ENCODE assay signal across 18 cellular contexts in the genomic region with DNA sequence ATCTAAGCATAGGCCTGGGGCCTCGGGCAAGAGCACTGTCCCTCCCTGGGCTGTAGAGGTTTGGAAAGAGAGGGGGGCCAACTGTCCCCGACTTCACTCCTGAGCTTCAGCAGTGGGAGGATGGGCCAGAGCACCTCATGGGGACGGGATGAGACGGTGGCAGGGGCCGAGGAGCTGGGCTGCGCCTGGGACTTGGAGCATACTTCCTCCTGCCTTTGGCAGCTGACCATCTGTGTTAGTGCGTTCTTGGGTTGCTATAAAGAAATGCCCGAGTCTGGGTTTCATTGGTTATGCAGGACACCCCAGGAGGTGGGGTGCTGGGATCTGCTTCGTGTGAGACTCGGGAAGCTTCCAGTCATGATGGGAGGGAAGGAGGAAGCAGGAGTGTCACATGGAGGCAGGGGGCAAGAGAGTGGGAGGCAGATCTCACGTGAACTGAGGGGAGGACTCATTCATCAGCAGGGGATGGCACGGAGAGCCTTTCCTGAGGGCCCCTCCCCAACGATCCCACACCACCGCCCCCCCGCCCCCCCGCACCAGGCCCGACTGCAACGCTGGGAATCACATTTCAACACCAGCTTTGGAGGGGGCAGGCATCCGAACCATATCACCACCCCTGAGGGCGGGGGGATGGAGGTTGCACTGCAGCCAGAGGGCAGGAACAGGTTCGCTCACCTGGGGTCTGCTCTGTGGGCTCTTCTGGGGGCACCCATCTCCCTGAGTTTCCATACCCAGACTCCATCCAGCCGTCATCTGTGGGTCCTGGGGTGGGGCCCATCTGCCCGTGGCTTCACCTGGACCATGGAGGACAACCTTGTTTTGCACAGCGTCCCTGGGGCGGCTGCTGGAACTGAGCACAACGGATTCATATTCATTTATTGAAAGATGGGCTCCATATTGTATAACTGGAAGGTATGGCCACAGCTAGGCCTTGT. TPM values are rescaled to one million over a fixed set of nuclear protein-coding genes. Genes with fewer than 3 reads are reported as not detected.
DNase-seq lines count a peak whose midpoint lies in the region; ATAC-seq and TF ChIP-seq lines count a peak whose summit lies in the region.
"Had no signal": no experiment of that assay in that cellular context is flagged by ENCODE, and none has a peak within 500 bp of the region (broad histone marks: within the 10 kb centered on the region; RNA-seq: fewer than 3 reads in every experiment).

No MANE protein-coding gene starts in this region.

- no peaks in the 10 kb centered on the region for H3K79me1 ChIP-seq in H9 (ENCODE audit: insufficient read depth, low read depth, low read length, poor library complexity, severe bottlenecking)

- peaks cover 37 to 47% of the 10 kb centered on the region in 2 experiments for H3K4me1 Mint-ChIP-seq in H9

- H2BK12ac ChIP-seq in H9 (ENCODE audit: insufficient read length, low read depth, low read length), result no peak overlapping the region

- no peak for ATAC-seq in sciatic nerve
- no peak for ATAC-seq in GM21528 (IDR thresholded peaks at IDR 0.05; ENCODE audit: low FRiP score, unreplicated experiment)
- ATAC-seq in GM18909 (IDR thresholded peaks at IDR 0.05; ENCODE audit: poor library complexity, unreplicated experiment), result no peak
- ATAC-seq in GM19467 (IDR thresholded peaks at IDR 0.05; ENCODE audit: unreplicated experiment), result no peak
- ATAC-seq: GM12878, Panc1 had no signal

- H3K27ac Mint-ChIP-seq in H9, result peak overlapping the region in 2 of 3 experiments; percentile 82 to 90; a peak in 3 of 7 replicates

- H4K91ac ChIP-seq in H9 (ENCODE audit: insufficient read length, low read depth, low read length), result no peak overlapping the region

- no peak overlapping the region for H3K14ac ChIP-seq in H9 (ENCODE audit: insufficient read depth, low read length)

- no peak overlapping the region for H3K4me2 ChIP-seq in H9 (ENCODE audit: insufficient read depth, insufficient read length, low read length)

- H3K79me2 ChIP-seq in H9 (ENCODE audit: insufficient read depth, low read length), result no peaks in the 10 kb centered on the region

- no peak overlapping the region for H3T11ph ChIP-seq in H9 (ENCODE audit: low read length)

- no peak overlapping the region for H4K5ac ChIP-seq in H9 (ENCODE audit: insufficient read length, low read depth, low read length)

- H3K23ac ChIP-seq in H9 (ENCODE audit: insufficient read length, low read depth, low read length), result no peak overlapping the region

- no peaks in the 10 kb centered on the region; a peak in 1 of 5 replicates for H3K9me3 Mint-ChIP-seq in H9

- no peaks in the 10 kb centered on the region for H3K9me3 ChIP-seq in H9 (ENCODE audit: control insufficient read depth, low read depth, low read length)

- H3K23me2 ChIP-seq in H9 (ENCODE audit: insufficient read length, low read depth, low read length, poor library complexity, severe bottlenecking), result peaks cover 1% of the 10 kb centered on the region

- H2BK15ac ChIP-seq in H9 (ENCODE audit: low read depth, low read length), result no peak overlapping the region

- H3K27ac ChIP-seq in H9 (ENCODE audit: insufficient read length, low read depth, low read length), result no peak overlapping the region
- H3K27ac ChIP-seq: GM23248, VCaP had no signal

- no peaks in the 10 kb centered on the region; the same call in 1 of the 2 replicates for H3K4me1 ChIP-seq in H9 (ENCODE audit: insufficient read depth, low read length)

- H3K4me3 Mint-ChIP-seq in H9, result no peak overlapping the region; a peak in 1 of 5 replicates

- no peak overlapping the region for H2AK5ac ChIP-seq in H9 (ENCODE audit: insufficient read length, low read length)

- peaks cover 14% of the 10 kb centered on the region for H3K27me3 Mint-ChIP-seq in H9 (ENCODE audit: low read depth)

- no peaks in the 10 kb centered on the region for H3K36me3 Mint-ChIP-seq in H9 (ENCODE audit: insufficient read depth in 1 of 3, low read depth in 3 of 3)

- no peak overlapping the region for H2BK5ac ChIP-seq in H9 (ENCODE audit: insufficient read length, low read length)

- TF ChIP-seq CTCF in H9 (conservative IDR thresholded peaks at IDR 0.05), result no peak

- intact Hi-C loops in sciatic nerve (cut with DNase I), result no loop called here

- H4K20me1 ChIP-seq in H9 (ENCODE audit: control insufficient read depth, insufficient read depth, insufficient read length), result no peaks in the 10 kb centered on the region

- no peak overlapping the region for H4K8ac ChIP-seq in H9 (replicated peaks; ENCODE audit: insufficient read length, low read depth, low read length)

- WGBS in H9 (ENCODE audit: extremely low coverage, insufficient read length, low lambda C conversion rate), result no CpG with 5 or more reads among the region's 26 CpGs

- no peaks in the 10 kb centered on the region for H3K27me3 ChIP-seq in H9 (ENCODE audit: insufficient read depth, low read length)

- H3K4ac ChIP-seq in H9 (ENCODE audit: low read depth, low read length), result no peak overlapping the region

- no peak overlapping the region for H2BK120ac ChIP-seq in H9 (ENCODE audit: low read depth, low read length, poor library complexity, severe bottlenecking)

- peak; percentile 4 for DNase-seq in activated naive CD4-positive, alpha-beta T cell treated with anti-CD3 and anti-CD28 coated beads, Interleukin-2, amount 50 U/mL, for 16 hours
- no peak for DNase-seq in activated naive CD4-positive, alpha-beta T cell (lab: John Stamatoyannopoulos, UW)
- DNase-seq in H9 (peak; percentile 24), islet precursor cell (peak; percentile 49), sciatic nerve (ENCODE audit: low spot score) (peak; percentile 43)
- DNase-seq: caudate nucleus, GM23248, hypothalamus, Karpas-422, NCI-H1417, substantia nigra had no signal

- no peak overlapping the region for H3K56ac ChIP-seq in H9 (ENCODE audit: insufficient read length, low read depth, low read length)

- H3K18ac ChIP-seq in H9 (ENCODE audit: insufficient read length, low read depth, low read length), result no peak overlapping the region

- no peak overlapping the region for H2AFZ ChIP-seq in H9 (ENCODE audit: low read length)
- H2AFZ ChIP-seq: GM23248 had no signal

- no peak overlapping the region for H3K9ac ChIP-seq in H9 (ENCODE audit: extremely low read depth, insufficient read length, low read length)
- H3K9ac ChIP-seq: GM23248 had no signal

- H2BK20ac ChIP-seq in H9 (ENCODE audit: low read depth, low read length, poor library complexity, severe bottlenecking), result no peak overlapping the region

RNA-seq across cellular contexts. Expression of a gene that starts 7.1 kb away (rescaled TPM):
- 0.04 TPM in 1 of 2 replicates, not detected in the other for total RNA-seq in H9 (2021)
- total RNA-seq in sciatic nerve, result 0.09 TPM
- total RNA-seq: GM12878, GM23248, pulmonary artery endothelial cell had no signal

Comparison
In these comparisons a context has a peak if more than half of its experiments do, and no peak if none do; other contexts are left out.
1. DNase-seq: peak in activated naive CD4-positive, alpha-beta T cell treated with anti-CD3 and anti-CD28 coated beads, Interleukin-2, amount 50 U/mL, for 16 hours (single experiment), H9 (single experiment), islet precursor cell (single experiment) and sciatic nerve (single experiment); none in activated naive CD4-positive, alpha-beta T cell (0 of 4).